ENCODE assay signal across 40 cellular contexts in genomic region chr18:58166278-58166844, GRCh38.
"Had no signal": no experiment of that assay in that cellular context is flagged by ENCODE, and none has a peak within 500 bp of the region (broad histone marks: within the 10 kb centered on the region; RNA-seq: fewer than 3 reads in every experiment).

No MANE protein-coding gene starts in this region.

- H3K4me1 ChIP-seq: adrenal gland, body of pancreas, breast epithelium had no signal

- H3K36me3 ChIP-seq: adrenal gland, brain microvascular endothelial cell, breast epithelium, cardiac muscle cell had no signal

- H3K9me3 ChIP-seq: adrenal gland, body of pancreas, breast epithelium had no signal

- DNase-seq: activated CD4-positive, alpha-beta memory T cell treated with anti-CD3 and anti-CD28 coated beads, Interleukin-2, amount 10 ng/mL, durations not matched to agents 7 days and 5 days; activated CD4-positive, alpha-beta T cell treated with anti-CD3 and anti-CD28 coated beads for 1 hour; activated CD4-positive, alpha-beta T cell treated with anti-CD3 and anti-CD28 coated beads for 36 hours; activated CD4-positive, alpha-beta T cell treated with anti-CD3 and anti-CD28 coated beads for 48 hours; activated CD4-positive, alpha-beta T cell treated with anti-CD3 and anti-CD28 coated beads, Interleukin-2, amount 50 U/mL, for 48 hours; activated CD4-positive, CD25-positive, alpha-beta regulatory T cell; activated CD8-positive, alpha-beta memory T cell treated with anti-CD3 and anti-CD28 coated beads, Interleukin-2, amount 50 U/mL, for 48 hours; activated CD8-positive, alpha-beta T cell treated with anti-CD3 and anti-CD28 coated beads, Interleukin-2, amount 10 ng/mL, durations not matched to agents 7 days and 5 days; activated effector memory CD4-positive, alpha-beta T cell treated with anti-CD3 and anti-CD28 coated beads, Interleukin-2, amount 50 U/mL, for 16 hours; activated gamma-delta T cell treated with Interleukin-2 at 50 U/mL for 16 hours; activated naive CD4-positive, alpha-beta T cell; activated naive CD4-positive, alpha-beta T cell treated with anti-CD3 and anti-CD28 coated beads for 36 hours; activated naive CD4-positive, alpha-beta T cell treated with anti-CD3 and anti-CD28 coated beads, Interleukin-2, amount 50 U/mL, for 16 hours; activated naive CD8-positive, alpha-beta T cell treated with anti-CD3 and anti-CD28 coated beads for 36 hours; activated T-cell treated with anti-CD3 and anti-CD28 coated beads, Interleukin-2, amount 50 U/mL, for 4 hours; activated T-cell treated with anti-CD3 and anti-CD28 coated beads, Interleukin-2, amount 50 U/mL, for 72 hours; amniotic stem cell; aorta; body of pancreas; brain microvascular endothelial cell; caudate nucleus; T-helper 1 cell; T-helper 2 cell; T-helper 9 cell; WERI-Rb-1 had no signal

- H3K27me3 ChIP-seq: adrenal gland, body of pancreas, brain microvascular endothelial cell, breast epithelium, cardiac muscle cell had no signal

- H3K27ac Mint-ChIP-seq: activated CD4-positive, alpha-beta memory T cell treated with anti-CD3 and anti-CD28 coated beads, Interleukin-2, amount 10 ng/mL, durations not matched to agents 7 days and 5 days; activated CD4-positive, alpha-beta T cell treated with anti-CD3 and anti-CD28 coated beads for 36 hours; activated CD4-positive, alpha-beta T cell treated with anti-CD3 and anti-CD28 coated beads, Interleukin-2, amount 10 ng/mL, durations not matched to agents 7 days and 5 days; activated CD8-positive, alpha-beta T cell treated with anti-CD3 and anti-CD28 coated beads, Interleukin-2, amount 10 ng/mL, durations not matched to agents 7 days and 5 days; activated naive CD4-positive, alpha-beta T cell treated with anti-CD3 and anti-CD28 coated beads for 36 hours; activated naive CD4-positive, alpha-beta T cell treated with anti-CD3 and anti-CD28 coated beads, Interleukin-2, amount 50 U/mL, for 72 hours; activated naive CD8-positive, alpha-beta T cell treated with anti-CD3 and anti-CD28 coated beads for 36 hours; activated T-cell treated with anti-CD3 and anti-CD28 coated beads, Interleukin-2, amount 50 U/mL, for 72 hours; activated T-helper 1 cell treated with anti-CD3 and anti-CD28 coated beads, Interleukin-12 subunit alpha, Interleukin-12 subunit beta, Interleukin-2, Interleukin-4 antibody, amounts not matched to agents 30 ng/mL and 10 ng/mL and 1 ng/mL, durations not matched to agents 14 hours and 24 hours and 36 hours; activated T-helper 17 cell treated with anti-CD3 and anti-CD28 coated beads, Interleukin-2, amount 50 U/mL, for 72 hours; T-helper 1 cell treated with Interleukin-12 subunit alpha and Interleukin-12 subunit beta and Interleukin-4 antibody, amounts not matched to agents 30 μg/mL and 1 μg/mL, for 36 hours; T-helper 2 cell treated with Interferon-gamma antibody and Interleukin-4, amounts not matched to agents 5 μg/mL and 100 μg/mL, for 36 hours; WTC11 had no signal

- H3K4me1 Mint-ChIP-seq: activated CD4-positive, alpha-beta memory T cell treated with anti-CD3 and anti-CD28 coated beads, Interleukin-2, amount 10 ng/mL, durations not matched to agents 7 days and 5 days; activated CD4-positive, alpha-beta T cell treated with anti-CD3 and anti-CD28 coated beads for 36 hours; activated CD4-positive, alpha-beta T cell treated with anti-CD3 and anti-CD28 coated beads, Interleukin-2, amount 10 ng/mL, durations not matched to agents 7 days and 5 days; activated naive CD8-positive, alpha-beta T cell treated with anti-CD3 and anti-CD28 coated beads for 36 hours; activated T-helper 17 cell treated with anti-CD3 and anti-CD28 coated beads, Interleukin-2, amount 50 U/mL, for 72 hours; central memory CD8-positive, alpha-beta T cell had no signal

- H3K27ac ChIP-seq: adrenal gland, body of pancreas, brain microvascular endothelial cell, breast epithelium, cardiac muscle cell, WERI-Rb-1 had no signal

- H3K36me3 Mint-ChIP-seq: activated naive CD4-positive, alpha-beta T cell treated with anti-CD3 and anti-CD28 coated beads, Interleukin-2, amount 50 U/mL, for 72 hours; WTC11 had no signal

- H3K27me3 Mint-ChIP-seq: activated naive CD8-positive, alpha-beta T cell treated with anti-CD3 and anti-CD28 coated beads for 36 hours had no signal

- H3K9me3 Mint-ChIP-seq: activated CD4-positive, alpha-beta memory T cell treated with anti-CD3 and anti-CD28 coated beads, Interleukin-2, amount 10 ng/mL, durations not matched to agents 7 days and 5 days; activated CD4-positive, alpha-beta T cell treated with anti-CD3 and anti-CD28 coated beads, Interleukin-2, amount 10 ng/mL, durations not matched to agents 7 days and 5 days; activated naive CD4-positive, alpha-beta T cell treated with anti-CD3 and anti-CD28 coated beads for 36 hours; activated naive CD4-positive, alpha-beta T cell treated with anti-CD3 and anti-CD28 coated beads, Interleukin-2, amount 50 U/mL, for 72 hours; activated naive CD8-positive, alpha-beta T cell treated with anti-CD3 and anti-CD28 coated beads for 36 hours; activated T-cell treated with anti-CD3 and anti-CD28 coated beads, Interleukin-2, amount 50 U/mL, for 4 hours; activated T-cell treated with anti-CD3 and anti-CD28 coated beads, Interleukin-2, amount 50 U/mL, for 72 hours; activated T-helper 1 cell treated with anti-CD3 and anti-CD28 coated beads, Interleukin-12 subunit alpha, Interleukin-12 subunit beta, Interleukin-2, Interleukin-4 antibody, amounts not matched to agents 30 ng/mL and 10 ng/mL and 1 ng/mL, durations not matched to agents 14 hours and 24 hours and 36 hours; activated T-helper 17 cell treated with anti-CD3 and anti-CD28 coated beads, Interleukin-2, amount 50 U/mL, for 72 hours; central memory CD8-positive, alpha-beta T cell; T-helper 1 cell treated with Interleukin-12 subunit alpha and Interleukin-12 subunit beta and Interleukin-4 antibody, amounts not matched to agents 30 μg/mL and 1 μg/mL, for 36 hours; T-helper 2 cell treated with Interferon-gamma antibody and Interleukin-4, amounts not matched to agents 5 μg/mL and 100 μg/mL, for 36 hours; WTC11 had no signal

- H3K4me3 Mint-ChIP-seq: activated CD4-positive, alpha-beta memory T cell treated with anti-CD3 and anti-CD28 coated beads, Interleukin-2, amount 10 ng/mL, durations not matched to agents 7 days and 5 days; activated CD4-positive, alpha-beta T cell treated with anti-CD3 and anti-CD28 coated beads for 36 hours; activated CD4-positive, alpha-beta T cell treated with anti-CD3 and anti-CD28 coated beads, Interleukin-2, amount 10 ng/mL, durations not matched to agents 7 days and 5 days; activated CD8-positive, alpha-beta T cell treated with anti-CD3 and anti-CD28 coated beads, Interleukin-2, amount 10 ng/mL, durations not matched to agents 7 days and 5 days; activated naive CD4-positive, alpha-beta T cell treated with anti-CD3 and anti-CD28 coated beads for 36 hours; activated naive CD8-positive, alpha-beta T cell treated with anti-CD3 and anti-CD28 coated beads for 36 hours; activated T-cell treated with anti-CD3 and anti-CD28 coated beads, Interleukin-2, amount 50 U/mL, for 4 hours; activated T-cell treated with anti-CD3 and anti-CD28 coated beads, Interleukin-2, amount 50 U/mL, for 72 hours; activated T-helper 1 cell treated with anti-CD3 and anti-CD28 coated beads, Interleukin-12 subunit alpha, Interleukin-12 subunit beta, Interleukin-2, Interleukin-4 antibody, amounts not matched to agents 30 ng/mL and 10 ng/mL and 1 ng/mL, durations not matched to agents 14 hours and 24 hours and 36 hours; activated T-helper 17 cell treated with anti-CD3 and anti-CD28 coated beads, Interleukin-2, amount 50 U/mL, for 72 hours; central memory CD8-positive, alpha-beta T cell; T-helper 1 cell treated with Interleukin-12 subunit alpha and Interleukin-12 subunit beta and Interleukin-4 antibody, amounts not matched to agents 30 μg/mL and 1 μg/mL, for 36 hours; T-helper 2 cell treated with Interferon-gamma antibody and Interleukin-4, amounts not matched to agents 5 μg/mL and 100 μg/mL, for 36 hours; WTC11 had no signal

- H3K4me3 ChIP-seq: adrenal gland, body of pancreas, breast epithelium, cardiac muscle cell had no signal

- FAIRE-seq: astrocyte, colon, TTC549 had no signal

- ATAC-seq: activated CD4-positive, alpha-beta T cell treated with anti-CD3 and anti-CD28 coated beads for 36 hours; activated CD4-positive, CD25-positive, alpha-beta regulatory T cell treated with anti-CD3 and anti-CD28 coated beads, Interleukin-2, amount 50 U/mL, for 24 hours; activated CD8-positive, alpha-beta T cell treated with anti-CD3 and anti-CD28 coated beads, Interleukin-2, amount 10 ng/mL, durations not matched to agents 7 days and 5 days; activated naive CD4-positive, alpha-beta T cell treated with anti-CD3 and anti-CD28 coated beads, Interleukin-2, amount 50 U/mL, for 72 hours; activated T-cell treated with anti-CD3 and anti-CD28 coated beads, Interleukin-2, amount 50 U/mL, for 4 hours; activated T-cell treated with anti-CD3 and anti-CD28 coated beads, Interleukin-2, amount 50 U/mL, for 72 hours; activated T-helper 17 cell treated with anti-CD3 and anti-CD28 coated beads, Interleukin-2, amount 50 U/mL, for 72 hours; body of pancreas; WTC11 had no signal
